In the genomic region with DNA sequence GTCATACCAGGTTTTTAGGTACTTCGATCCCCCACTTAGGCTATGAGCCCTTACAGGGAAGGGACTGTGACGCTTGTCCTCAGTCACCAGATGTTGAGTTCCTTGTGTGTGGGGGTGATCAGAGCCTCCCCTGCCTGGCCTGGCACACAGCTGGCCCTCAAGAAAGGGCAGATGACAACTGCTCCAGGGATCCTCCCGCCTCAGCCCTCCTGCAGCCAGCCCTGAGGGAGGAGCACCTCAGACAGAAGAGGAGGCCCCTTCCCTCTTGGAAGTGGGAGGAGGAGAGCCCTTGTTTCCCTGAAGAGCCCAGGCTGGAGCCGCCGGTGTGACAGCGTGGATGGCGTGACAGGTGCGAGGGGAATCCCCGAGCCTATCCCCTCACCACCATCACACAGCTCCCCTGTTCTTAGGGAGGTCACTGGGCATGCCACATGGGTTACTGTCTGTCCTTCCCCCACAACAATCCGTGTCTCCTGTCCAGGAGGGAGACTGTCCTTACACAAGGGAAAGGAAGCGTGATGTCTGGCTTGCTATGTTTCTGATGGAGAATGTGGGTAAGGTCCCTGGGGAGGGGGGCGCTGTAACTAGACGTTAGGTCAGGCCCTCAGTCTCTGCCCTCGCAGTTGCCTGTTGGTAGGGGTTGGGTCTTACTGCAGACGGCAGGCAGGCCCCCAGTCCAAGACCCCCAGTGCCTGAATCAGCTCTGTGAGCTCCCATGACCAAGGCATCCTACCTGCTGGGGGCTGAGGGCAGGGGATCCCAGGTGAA, we compare ENCODE assay signal across 10 cellular contexts. TPM values are rescaled to one million over a fixed set of nuclear protein-coding genes. Genes with fewer than 3 reads are reported as not detected.
DNase-seq lines count a peak whose midpoint lies in the region; TF ChIP-seq lines count a peak whose summit lies in the region.
"Had no signal": no experiment of that assay in that cellular context is flagged by ENCODE, and none has a peak within 500 bp of the region (broad histone marks: within the 10 kb centered on the region; RNA-seq: fewer than 3 reads in every experiment).

No MANE protein-coding gene starts in this region.

- no peaks in the 10 kb centered on the region for H3K79me2 ChIP-seq in smooth muscle cell (ENCODE audit: low read depth)

- H3K4me2 ChIP-seq in BLaER1 = peak overlapping the region; percentile 71
- H3K4me2 ChIP-seq in smooth muscle cell = no peak overlapping the region

- H4K20me1 ChIP-seq in BLaER1 = no peaks in the 10 kb centered on the region
- H4K20me1 ChIP-seq in smooth muscle cell (ENCODE audit: low read depth) = no peaks in the 10 kb centered on the region

- H2AFZ ChIP-seq in smooth muscle cell (ENCODE audit: low read depth) = no peak overlapping the region

- WGBS in ovary, 3 donors = 43 to 49% (median 47%) methylated on average over 15 of the region's 15 CpGs
- 95% methylated on average over 15 of the region's 15 CpGs for WGBS in smooth muscle cell (ENCODE audit: low lambda C conversion rate)

- H3K27ac Mint-ChIP-seq in IgD-negative memory B cell = peak overlapping the region; percentile 85 to 97 (median 93)
- H3K27ac Mint-ChIP-seq: progenitor cell of endocrine pancreas had no signal

- H3K27me3 ChIP-seq in BLaER1 = no peaks in the 10 kb centered on the region
- no peaks in the 10 kb centered on the region for H3K27me3 ChIP-seq in ovary
- no peaks in the 10 kb centered on the region for H3K27me3 ChIP-seq in smooth muscle cell (ENCODE audit: low read depth)

- peaks cover 3% of the 10 kb centered on the region for H3K36me3 Mint-ChIP-seq in IgD-negative memory B cell

- DNase-seq in coronary artery (ENCODE audit: low spot score) (no peak), ovary (peak in 4 of 5 donors; percentile 47 to 60 (median 54)), NCI-H1694 treated with DMSO at 0.1 percent for 48 hours (lab: John Stamatoyannopoulos, UW) (no peak), superior temporal gyrus (ENCODE audit: extremely low spot score) (no peak), NCI-H2081 (lab: John Stamatoyannopoulos, UW) (no peak), smooth muscle cell (lab: John Stamatoyannopoulos, UW; ENCODE audit: unreplicated experiment) (no peak)
- DNase-seq: NCI-H2029 had no signal

- TF ChIP-seq CTCF in coronary artery (IDR thresholded peaks at IDR 0.05) (no peak), ovary (IDR thresholded peaks at IDR 0.05) (no peak), smooth muscle cell (IDR thresholded peaks at IDR 0.05; ENCODE audit: borderline replicate concordance, insufficient read depth, poor library complexity, severe bottlenecking) (no peak)

- H3K4me1 Mint-ChIP-seq in IgD-negative memory B cell = peaks cover 10 to 17% (median 16%) of the 10 kb centered on the region in 3 donors

- no peak for TF ChIP-seq EP300 in ovary (IDR thresholded peaks at IDR 0.05)

- H3K9ac ChIP-seq in BLaER1 (0 out of 2 replicates have a peak overlapping the region, but pooled peaks have one; percentile 8), smooth muscle cell (ENCODE audit: low read depth) (no peak overlapping the region)

- peaks cover 83% of the 10 kb centered on the region for H3K36me3 ChIP-seq in BLaER1
- H3K36me3 ChIP-seq in ovary = no peaks in the 10 kb centered on the region
- no peaks in the 10 kb centered on the region for H3K36me3 ChIP-seq in smooth muscle cell (ENCODE audit: low read depth)

- no peak for TF ChIP-seq POLR2A in ovary (IDR thresholded peaks at IDR 0.05)

- H3K9me3 Mint-ChIP-seq in IgD-negative memory B cell = no peaks in the 10 kb centered on the region

- no peaks in the 10 kb centered on the region for H3K27me3 Mint-ChIP-seq in IgD-negative memory B cell
- H3K27me3 Mint-ChIP-seq: progenitor cell of endocrine pancreas had no signal

- H3K9me3 ChIP-seq in BLaER1 = no peaks in the 10 kb centered on the region
- H3K9me3 ChIP-seq in ovary = no peaks in the 10 kb centered on the region
- H3K9me3 ChIP-seq in smooth muscle cell (replicated peaks; ENCODE audit: low read depth) = no peaks in the 10 kb centered on the region

- H3K4me3 Mint-ChIP-seq in IgD-negative memory B cell = peak overlapping the region; percentile 71 to 95 (median 87)

- intact Hi-C loops in ovary (cut with DNase I) = loop anchor here in 1 of 4 donors (5.0 kb wide), 1 partner anchor 46 kb away; no protein-coding TSS in a partner anchor

- H3F3A ChIP-seq in smooth muscle cell (ENCODE audit: low read depth) = no peaks in the 10 kb centered on the region

- peak overlapping the region; percentile 25 for H3K27ac ChIP-seq in BLaER1
- peak overlapping the region; percentile 70 to 75 for H3K27ac ChIP-seq in coronary artery
- peak overlapping the region; percentile 66 to 85 for H3K27ac ChIP-seq in ovary
- no peak overlapping the region for H3K27ac ChIP-seq in smooth muscle cell (ENCODE audit: low read depth)

- no peak overlapping the region for H3K4me3 ChIP-seq in BLaER1
- H3K4me3 ChIP-seq in coronary artery = peak overlapping the region; percentile 63
- H3K4me3 ChIP-seq in ovary = peak overlapping the region; percentile 16
- H3K4me3 ChIP-seq in smooth muscle cell = no peak overlapping the region

- peaks cover 45% of the 10 kb centered on the region for H3K4me1 ChIP-seq in BLaER1
- peaks cover 9% of the 10 kb centered on the region for H3K4me1 ChIP-seq in ovary (ENCODE audit: insufficient read depth)
- H3K4me1 ChIP-seq in smooth muscle cell (ENCODE audit: low read depth) = peaks cover 16% of the 10 kb centered on the region

RNA-seq across cellular contexts. Expression of a gene that starts 31.5 kb away (rescaled TPM):
- polyA plus RNA-seq in IgD-negative memory B cell (27.5 TPM), ovary (10 to 100 TPM; 26.6 to 44.5 TPM), smooth muscle cell (16.8 and 20.6 TPM in 2 replicates)
- total RNA-seq in ovary (10 to 100 TPM; 17.8 to 46.7 (median 24.5) TPM), smooth muscle cell (18.1 and 32.2 TPM in 2 replicates)

RNA-seq across cellular contexts. Expression of a gene that starts 55.1 kb away (rescaled TPM):
- polyA plus RNA-seq in IgD-negative memory B cell (17.0 TPM), ovary (10 to 100 TPM; 23.2 to 38.0 TPM), smooth muscle cell (19.9 and 23.4 TPM in 2 replicates)
- total RNA-seq in ovary (10 to 100 TPM; 19.0 to 44.6 (median 38.6) TPM), smooth muscle cell (13.3 and 16.4 TPM in 2 replicates)

Comparison
In these comparisons a context has a peak if more than half of its experiments do, and no peak if none do; other contexts are left out.
1. H3K4me3 ChIP-seq: peak in coronary artery (single experiment) and ovary (single experiment); none in BLaER1 (single experiment) and smooth muscle cell (single experiment).
2. DNase-seq: peak in ovary (4 of 5); none in coronary artery (single experiment), NCI-H1694 treated with DMSO at 0.1 percent for 48 hours (single experiment), superior temporal gyrus (single experiment), NCI-H2081 (0 of 2) and smooth muscle cell (single experiment).